20 cellular contexts compared by ENCODE assay signal in genomic region chr18:42742976-42743755, GRCh38.
DNase-seq lines count a peak whose midpoint lies in the region; ATAC-seq, FAIRE-seq and TF ChIP-seq lines count a peak whose summit lies in the region.
"Had no signal": no experiment of that assay in that cellular context is flagged by ENCODE, and none has a peak within 500 bp of the region (broad histone marks: within the 10 kb centered on the region; RNA-seq: fewer than 3 reads in every experiment).

No MANE protein-coding gene starts in this region.

- WGBS in trophoblast cell (ENCODE audit: extremely low coverage, insufficient coverage, insufficient read length) = no CpG with 5 or more reads among the region's 2 CpGs
- WGBS in pancreas, 2 donors = 57 to 64% methylated on average over 2 of the region's 2 CpGs

- H4K12ac ChIP-seq in trophoblast cell (ENCODE audit: low read depth, low read length) = no peak overlapping the region

- H3K27me3 ChIP-seq in HUES6 (ENCODE audit: control insufficient read depth, insufficient read depth, low read length) (no peaks in the 10 kb centered on the region), iPS-20b (ENCODE audit: insufficient read depth, low read length) (no peaks in the 10 kb centered on the region), trophoblast cell (ENCODE audit: insufficient read depth, low read length) (no peaks in the 10 kb centered on the region), pancreas (no peaks in the 10 kb centered on the region)

- H3K18ac ChIP-seq in trophoblast cell (ENCODE audit: low read length) = no peak overlapping the region

- H3K4me1 ChIP-seq in HUES6 (ENCODE audit: control insufficient read depth, insufficient read depth, low read length) (peaks cover 62% of the 10 kb centered on the region), iPS-20b (ENCODE audit: insufficient read depth, low read length) (peaks cover 49% of the 10 kb centered on the region), trophoblast cell (ENCODE audit: control insufficient read depth in 1 of 2, insufficient read depth in 2 of 2, low read length in 2 of 2) (no peaks in the 10 kb centered on the region), pancreas (no peaks in the 10 kb centered on the region)

- H3K4me1 Mint-ChIP-seq in nephron progenitor cell = no peaks in the 10 kb centered on the region

- H3K9ac ChIP-seq in HUES6 (ENCODE audit: low read length) (peak overlapping the region; percentile 95), iPS-20b (ENCODE audit: low read depth, low read length) (peak overlapping the region; percentile 79), trophoblast cell (ENCODE audit: low read length) (no peak overlapping the region)

- H3K36me3 Mint-ChIP-seq in nephron progenitor cell (ENCODE audit: low read depth) = no peaks in the 10 kb centered on the region

- FAIRE-seq in pancreas (lab: Jason Lieb, UNC) = no peak
- FAIRE-seq: G401.6 had no signal

- no peak overlapping the region for H2AFZ ChIP-seq in trophoblast cell (ENCODE audit: insufficient read depth, low read length, poor library complexity)

- 0 out of 2 replicates have a peak, but pooled peaks cover 3% of the 10 kb centered on the region for H3K36me3 ChIP-seq in HUES6 (ENCODE audit: control insufficient read depth, insufficient read depth, low read length)
- no peaks in the 10 kb centered on the region for H3K36me3 ChIP-seq in iPS-20b (ENCODE audit: insufficient read depth, low read depth, low read length)
- no peaks in the 10 kb centered on the region for H3K36me3 ChIP-seq in trophoblast cell (ENCODE audit: control insufficient read depth in 1 of 2, insufficient read depth in 2 of 2, low read length in 2 of 2)
- H3K36me3 ChIP-seq in pancreas = no peaks in the 10 kb centered on the region
- H3K36me3 ChIP-seq: HAP-1 had no signal

- H3K4me3 ChIP-seq in HUES6 (ENCODE audit: low read depth, low read length) (peak overlapping the region; percentile 43), iPS-20b (ENCODE audit: low read length) (peak overlapping the region; percentile 57), trophoblast cell (ENCODE audit: low read depth, low read length) (no peak overlapping the region), pancreas (no peak overlapping the region)
- H3K4me3 ChIP-seq: HAP-1 had no signal

- H2AK5ac ChIP-seq in trophoblast cell (ENCODE audit: low read length) = no peak overlapping the region

- no peaks in the 10 kb centered on the region for H3K79me1 ChIP-seq in trophoblast cell (ENCODE audit: low read length)

- no peak overlapping the region for H3K4ac ChIP-seq in trophoblast cell (ENCODE audit: low read depth, low read length)

- no peak overlapping the region for H3K4me3 Mint-ChIP-seq in nephron progenitor cell

- no peak overlapping the region for H2BK12ac ChIP-seq in trophoblast cell (ENCODE audit: low read length)

- H3K14ac ChIP-seq in trophoblast cell (ENCODE audit: low read length) = no peak overlapping the region

- H3K9me3 Mint-ChIP-seq in nephron progenitor cell = peaks cover 10% of the 10 kb centered on the region

- no peak for TF ChIP-seq CTCF in VCaP (conservative IDR thresholded peaks at IDR 0.05)
- TF ChIP-seq CTCF in pancreas (IDR thresholded peaks at IDR 0.05) = no peak
- TF ChIP-seq CTCF in nephron progenitor cell (IDR thresholded peaks at IDR 0.05) = no peak

- H3K27ac Mint-ChIP-seq in nephron progenitor cell = no peak overlapping the region

- no peaks in the 10 kb centered on the region for H3K79me2 ChIP-seq in trophoblast cell (ENCODE audit: control insufficient read depth, insufficient read depth, low read length, poor library complexity)

- no peak for ATAC-seq in pancreas

- H4K91ac ChIP-seq in trophoblast cell (ENCODE audit: low read depth, low read length) = no peak overlapping the region

- H4K8ac ChIP-seq in trophoblast cell (ENCODE audit: low read depth, low read length) = no peak overlapping the region

- peak; percentile 15 to 54 for DNase-seq in trophoblast cell
- DNase-seq in stimulated activated CD4-positive, alpha-beta T cell treated with anti-CD3 and anti-CD28 coated beads, Interleukin-15, amount 100 ng/mL, for 24 hours = no peak
- DNase-seq in pancreas = no peak
- DNase-seq in nephron progenitor cell = no peak
- DNase-seq: ACHN, DMS 273 treated with DMSO at 0.1 percent for 48 hours, DND-41, Kasumi-1, MM.1S, NCI-H1105, NCI-H2081, NCI-H2171 treated with DMSO at 0.1 percent for 48 hours, NCI-H446, Right ventricle myocardium superior had no signal

- H3K27me3 Mint-ChIP-seq in nephron progenitor cell (ENCODE audit: low read depth, poor library complexity) = no peaks in the 10 kb centered on the region

- H3K23ac ChIP-seq in trophoblast cell (ENCODE audit: low read length) = no peak overlapping the region

- H2BK5ac ChIP-seq in trophoblast cell (ENCODE audit: low read depth, low read length, poor library complexity) = no peak overlapping the region

- peak overlapping the region; percentile 97 for H3K27ac ChIP-seq in HUES6 (ENCODE audit: low read depth, low read length)
- H3K27ac ChIP-seq in VCaP = peak overlapping the region; percentile 51
- H3K27ac ChIP-seq in iPS-20b (ENCODE audit: low read length) = peak overlapping the region; percentile 96
- no peak overlapping the region for H3K27ac ChIP-seq in trophoblast cell (ENCODE audit: low read depth, low read length)
- no peak overlapping the region for H3K27ac ChIP-seq in pancreas
- H3K27ac ChIP-seq: C4-2B had no signal

- no peak overlapping the region for H3K4me2 ChIP-seq in trophoblast cell (ENCODE audit: low read length)

- no peak overlapping the region for H2BK120ac ChIP-seq in trophoblast cell (ENCODE audit: insufficient read depth, low read length, poor library complexity)

- intact Hi-C loops in pancreas (cut with DNase I) = no loop called here

- H3K9me3 ChIP-seq in HUES6 (ENCODE audit: control insufficient read depth, insufficient read depth, low read depth, low read length) (peaks cover 8% of the 10 kb centered on the region; the same call in 1 of the 2 replicates), iPS-20b (ENCODE audit: insufficient read depth, low read depth, low read length) (no peaks in the 10 kb centered on the region), trophoblast cell (ENCODE audit: insufficient read depth, low read depth, low read length) (no peaks in the 10 kb centered on the region), pancreas (no peaks in the 10 kb centered on the region)
- H3K9me3 ChIP-seq: HAP-1 had no signal

Comparison
In these comparisons a context has a peak if more than half of its experiments do, and no peak if none do; other contexts are left out.
1. H3K27ac ChIP-seq: peak in HUES6 (single experiment), VCaP (single experiment) and iPS-20b (single experiment); none in trophoblast cell (single experiment) and pancreas (0 of 4).
2. H3K4me3 ChIP-seq: peak in HUES6 (single experiment) and iPS-20b (single experiment); none in trophoblast cell (single experiment) and pancreas (0 of 4).
3. DNase-seq: peak in trophoblast cell (2 of 2); none in stimulated activated CD4-positive, alpha-beta T cell treated with anti-CD3 and anti-CD28 coated beads, Interleukin-15, amount 100 ng/mL, for 24 hours (single experiment), pancreas (0 of 6) and nephron progenitor cell (single experiment).